14 cellular contexts compared by ENCODE assay signal in genomic region chrX:2320580-2321327, GRCh38.
DNase-seq lines count a peak whose midpoint lies in the region; ATAC-seq, FAIRE-seq and TF ChIP-seq lines count a peak whose summit lies in the region.
"Had no signal": no experiment of that assay in that cellular context is flagged by ENCODE, and none has a peak within 500 bp of the region (broad histone marks: within the 10 kb centered on the region; RNA-seq: fewer than 3 reads in every experiment).

No MANE protein-coding gene starts in this region.

- no peaks in the 10 kb centered on the region for H3K36me3 ChIP-seq in breast epithelium

- DNase-seq in ELF-1 (ENCODE audit: low read depth, low spot score) = peak; percentile 14
- peak in 1 of 2 donors; percentile 21 for DNase-seq in breast epithelium (ENCODE audit: low spot score in 2 of 2)
- DNase-seq in sciatic nerve (ENCODE audit: low spot score) = no peak
- no peak for DNase-seq in effector CD4-positive, alpha-beta T cell
- DNase-seq in NK-92 (lab: John Stamatoyannopoulos, UW; ENCODE audit: unreplicated experiment) = no peak
- no peak for DNase-seq in nucleus accumbens (lab: John Stamatoyannopoulos, UW)
- DNase-seq: activated CD4-positive, alpha-beta T cell treated with anti-CD3 and anti-CD28 coated beads, Interleukin-2, amount 10 ng/mL, durations not matched to agents 7 days and 5 days; activated naive CD8-positive, alpha-beta T cell treated with anti-CD3 and anti-CD28 coated beads, Interleukin-2, amount 50 U/mL, for 24 hours; DMS 273 treated with DMSO at 0.1 percent for 48 hours; NCI-H1436 treated with DMSO at 0.1 percent for 48 hours; occipital lobe had no signal

- no peak for TF ChIP-seq CTCF in breast epithelium (IDR thresholded peaks at IDR 0.05)

- TF ChIP-seq POLR2A in breast epithelium (IDR thresholded peaks at IDR 0.05) = no peak

- H3K4me1 ChIP-seq in breast epithelium = no peaks in the 10 kb centered on the region

- no peaks in the 10 kb centered on the region for H3K9me3 ChIP-seq in breast epithelium

- H3K4me3 ChIP-seq in breast epithelium = peak overlapping the region in 1 of 3 donors; percentile 31

- intact Hi-C loops in breast epithelium (cut with DNase I; ENCODE audit: low total_unique reads) = no loop called here
- intact Hi-C loops in sciatic nerve (cut with DNase I) = no loop called here

- H3K27me3 ChIP-seq in breast epithelium = no peaks in the 10 kb centered on the region

- ATAC-seq in sciatic nerve (peak; percentile 69), GM21381 (IDR thresholded peaks at IDR 0.05; ENCODE audit: unreplicated experiment) (no peak)
- ATAC-seq: activated naive CD8-positive, alpha-beta T cell treated with anti-CD3 and anti-CD28 coated beads, Interleukin-2, amount 50 U/mL, for 24 hours; Panc1 had no signal

- peak overlapping the region; percentile 34 to 82 for H3K27ac ChIP-seq in breast epithelium

- peak; percentile 86 for FAIRE-seq in islet of Langerhans (lab: Jason Lieb, UNC)
